1 cellular context compared by ENCODE assay signal in the genomic region with DNA sequence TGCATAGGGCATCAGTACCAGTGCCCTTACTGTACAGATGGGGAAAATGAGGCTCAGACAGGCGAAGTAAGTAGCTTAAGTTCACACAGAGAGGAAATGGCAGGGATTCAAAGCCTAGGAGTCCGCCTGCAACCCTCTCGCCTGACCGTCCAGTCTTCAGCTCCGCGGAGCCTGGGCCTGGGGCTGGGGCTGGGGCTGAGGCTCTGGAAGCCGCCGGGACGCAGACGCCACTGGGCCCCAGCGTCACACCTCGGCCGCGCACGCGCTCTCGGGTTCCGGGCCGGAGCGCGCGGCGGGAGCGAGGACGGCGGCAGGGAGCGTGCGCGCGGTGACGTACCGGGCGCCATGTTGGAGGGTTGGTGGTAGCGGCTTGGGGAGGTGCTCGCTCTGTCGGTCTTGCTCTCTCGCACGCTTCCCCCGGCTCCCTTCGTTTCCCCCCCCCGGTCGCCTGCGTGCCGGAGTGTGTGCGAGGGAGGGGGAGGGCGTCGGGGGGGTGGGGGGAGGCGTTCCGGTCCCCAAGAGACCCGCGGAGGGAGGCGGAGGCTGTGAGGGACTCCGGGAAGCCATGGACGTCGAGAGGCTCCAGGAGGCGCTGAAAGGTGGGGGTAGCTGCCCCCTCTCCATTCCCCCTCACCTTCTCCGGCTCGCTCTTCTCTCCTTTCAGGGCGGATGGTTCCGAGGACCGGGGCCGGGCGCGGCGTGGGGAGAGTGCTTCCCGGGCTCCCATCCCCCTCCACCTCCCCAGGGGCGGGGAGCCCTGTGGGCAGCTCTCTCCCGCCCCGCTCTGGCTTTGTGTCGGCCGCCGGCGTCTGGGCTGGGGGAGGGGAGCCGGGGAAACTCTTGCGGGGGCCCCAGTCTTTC.
TF ChIP-seq lines count a peak whose summit lies in the region.

A gene with protein sequence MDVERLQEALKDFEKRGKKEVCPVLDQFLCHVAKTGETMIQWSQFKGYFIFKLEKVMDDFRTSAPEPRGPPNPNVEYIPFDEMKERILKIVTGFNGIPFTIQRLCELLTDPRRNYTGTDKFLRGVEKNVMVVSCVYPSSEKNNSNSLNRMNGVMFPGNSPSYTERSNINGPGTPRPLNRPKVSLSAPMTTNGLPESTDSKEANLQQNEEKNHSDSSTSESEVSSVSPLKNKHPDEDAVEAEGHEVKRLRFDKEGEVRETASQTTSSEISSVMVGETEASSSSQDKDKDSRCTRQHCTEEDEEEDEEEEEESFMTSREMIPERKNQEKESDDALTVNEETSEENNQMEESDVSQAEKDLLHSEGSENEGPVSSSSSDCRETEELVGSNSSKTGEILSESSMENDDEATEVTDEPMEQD (plus strand): TSS at position 339 of the 861 bp plus-strand sequence. CDS start 227 bp downstream, at position 566.

TF ChIP-seq in HCT116, 20 proteins besides CTCF, POLR2A, EP300 and RAD21 (continued from another document):
- TF ChIP-seq, protein P1, sequence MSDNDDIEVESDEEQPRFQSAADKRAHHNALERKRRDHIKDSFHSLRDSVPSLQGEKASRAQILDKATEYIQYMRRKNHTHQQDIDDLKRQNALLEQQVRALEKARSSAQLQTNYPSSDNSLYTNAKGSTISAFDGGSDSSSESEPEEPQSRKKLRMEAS (IDR thresholded peaks at IDR 0.05) = peak; percentile 94
- TF ChIP-seq ZFX (IDR thresholded peaks at IDR 0.05) = peak; percentile 74
- no peak for TF ChIP-seq EGR1 (IDR thresholded peaks at IDR 0.05; ENCODE audit: low read depth)
- TF ChIP-seq CEBPB (IDR thresholded peaks at IDR 0.05; ENCODE audit: low read depth) = no peak
- TF ChIP-seq POLR2AphosphoS5 (IDR thresholded peaks at IDR 0.05; ENCODE audit: low read depth, low read length) = peak; percentile 94
- peak; percentile 84 for TF ChIP-seq TCF7L2 (IDR thresholded peaks at IDR 0.05; ENCODE audit: borderline replicate concordance, extremely low read depth, insufficient read depth, insufficient read length)
- TF ChIP-seq YY1 (IDR thresholded peaks at IDR 0.05; ENCODE audit: extremely low read depth, insufficient replicate concordance, low read depth, low read length) = peak; percentile 92
- peak; percentile 59 for TF ChIP-seq SIN3A (IDR thresholded peaks at IDR 0.05; ENCODE audit: low read depth)
TF ChIP-seq in HCT116: peak in this region for 7.
